Comparison of ENCODE assay signal across 8 cellular contexts in the genomic region with DNA sequence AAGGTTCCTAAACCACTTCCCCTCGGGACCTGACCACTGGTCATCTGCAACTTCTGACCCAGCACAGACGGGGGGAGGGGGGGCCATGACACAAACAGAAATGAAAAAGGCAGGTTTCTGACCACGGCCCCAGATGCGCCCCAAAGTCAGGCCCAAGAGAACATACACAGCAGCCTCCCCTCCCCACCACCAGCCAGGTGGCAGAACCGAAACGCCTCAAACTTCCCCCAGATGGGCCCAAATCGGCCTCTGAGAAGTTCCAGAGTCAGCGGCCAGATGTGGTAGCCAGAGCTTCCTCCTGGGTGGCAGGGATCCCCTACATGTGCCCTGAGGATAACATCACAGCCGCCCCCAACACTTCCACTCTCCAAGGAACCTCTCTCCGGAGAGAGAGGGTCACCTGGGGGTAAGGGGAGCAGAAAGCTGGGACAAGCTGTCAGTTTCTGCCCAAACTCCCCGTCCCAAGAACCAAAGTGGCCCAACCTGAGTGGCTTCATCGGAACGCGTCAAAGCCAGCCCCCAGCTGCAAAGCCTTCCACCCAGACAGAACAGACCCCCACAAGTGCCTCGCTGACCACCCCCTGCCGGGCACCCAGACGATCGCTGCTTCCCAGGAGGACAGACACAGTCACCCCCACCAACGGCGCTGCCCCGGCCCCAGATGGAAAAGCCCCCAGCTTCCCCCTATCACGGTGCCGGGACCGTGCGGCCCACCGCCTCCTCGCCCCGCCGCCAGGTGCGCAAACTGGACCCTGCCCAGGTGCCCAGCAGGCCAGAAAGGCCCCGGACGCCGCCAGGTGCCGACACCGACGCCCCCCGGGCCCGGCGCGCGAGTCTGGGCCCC. TPM values are rescaled to one million over a fixed set of nuclear protein-coding genes. Genes with fewer than 3 reads are reported as not detected.
A peak's percentile ranks its signal among the peaks of the same experiment; 100 is the strongest.
DNase-seq lines count a peak whose midpoint lies in the region; ATAC-seq and TF ChIP-seq lines count a peak whose summit lies in the region.

No MANE protein-coding gene starts in this region.

- no peaks in the 10 kb centered on the region for H3K27me3 Mint-ChIP-seq in activated T-cell treated with anti-CD3 and anti-CD28 coated beads, Interleukin-2, amount 50 U/mL, for 72 hours (ENCODE audit: low read depth)
- H3K27me3 Mint-ChIP-seq in progenitor cell of endocrine pancreas, result no peaks in the 10 kb centered on the region

- peaks cover 4 to 6% of the 10 kb centered on the region in 2 donors for H3K36me3 Mint-ChIP-seq in activated T-cell treated with anti-CD3 and anti-CD28 coated beads, Interleukin-2, amount 50 U/mL, for 72 hours (ENCODE audit: insufficient read depth in 2 of 2)
- H3K36me3 Mint-ChIP-seq in progenitor cell of endocrine pancreas (ENCODE audit: insufficient read depth), result no peaks in the 10 kb centered on the region

- DNase-seq in HS-27A (ENCODE audit: low read depth) (peak; percentile 24), foreskin keratinocyte (no peak), progenitor cell of endocrine pancreas (ENCODE audit: low spot score, unreplicated experiment) (no peak), 8988T (no peak), NCI-H1417 (lab: John Stamatoyannopoulos, UW) (no peak)
- DNase-seq in activated T-cell treated with anti-CD3 and anti-CD28 coated beads, Interleukin-2, amount 50 U/mL, for 72 hours, result peak; percentile 33 to 35

- peak overlapping the region; percentile 94 for H3K27ac Mint-ChIP-seq in activated T-cell treated with anti-CD3 and anti-CD28 coated beads, Interleukin-2, amount 50 U/mL, for 72 hours
- peak overlapping the region; percentile 97 for H3K27ac Mint-ChIP-seq in progenitor cell of endocrine pancreas

- peak overlapping the region; percentile 96 to 99 for H3K4me3 Mint-ChIP-seq in activated T-cell treated with anti-CD3 and anti-CD28 coated beads, Interleukin-2, amount 50 U/mL, for 72 hours
- H3K4me3 Mint-ChIP-seq in progenitor cell of endocrine pancreas (ENCODE audit: low read depth), result peak overlapping the region; percentile 84

- H3K4me1 ChIP-seq in foreskin keratinocyte, result no peaks in the 10 kb centered on the region

- H3K4me1 Mint-ChIP-seq in activated T-cell treated with anti-CD3 and anti-CD28 coated beads, Interleukin-2, amount 50 U/mL, for 72 hours (ENCODE audit: low read depth), result peaks cover 30% of the 10 kb centered on the region
- peaks cover 13% of the 10 kb centered on the region for H3K4me1 Mint-ChIP-seq in progenitor cell of endocrine pancreas (ENCODE audit: low read depth)

- TF ChIP-seq CTCF in C4-2B (conservative IDR thresholded peaks at IDR 0.05), result no peak
- TF ChIP-seq CTCF in foreskin keratinocyte (conservative IDR thresholded peaks at IDR 0.05), result no peak
- TF ChIP-seq CTCF in progenitor cell of endocrine pancreas (IDR thresholded peaks at IDR 0.05; ENCODE audit: unreplicated experiment), result peak; percentile 32

- peak overlapping the region; percentile 94 for H3K27ac ChIP-seq in C4-2B
- H3K27ac ChIP-seq in foreskin keratinocyte, result peak overlapping the region; percentile 84

- no peak for ATAC-seq in activated T-cell treated with anti-CD3 and anti-CD28 coated beads, Interleukin-2, amount 50 U/mL, for 72 hours (replicated peaks in 1 of 2)
- no peak for ATAC-seq in foreskin keratinocyte
- ATAC-seq in GM21786 (IDR thresholded peaks at IDR 0.05; ENCODE audit: unreplicated experiment), result no peak

- no peaks in the 10 kb centered on the region for H3K9me3 Mint-ChIP-seq in activated T-cell treated with anti-CD3 and anti-CD28 coated beads, Interleukin-2, amount 50 U/mL, for 72 hours
- H3K9me3 Mint-ChIP-seq in progenitor cell of endocrine pancreas (ENCODE audit: low read depth), result no peaks in the 10 kb centered on the region

- H3K27me3 ChIP-seq in foreskin keratinocyte, result no peaks in the 10 kb centered on the region

RNA-seq across cellular contexts. Expression of gene ELL, which starts 0.8 kb away (rescaled TPM):
- 10 to 100 TPM; 25.9 to 32.3 TPM for total RNA-seq in activated T-cell treated with anti-CD3 and anti-CD28 coated beads, Interleukin-2, amount 50 U/mL, for 72 hours
- total RNA-seq in foreskin keratinocyte (13.0 and 13.4 TPM in 2 replicates), progenitor cell of endocrine pancreas (13.8 and 15.5 TPM in 2 replicates)
- 6.8 and 8.1 TPM in 2 replicates for polyA plus RNA-seq in foreskin keratinocyte

RNA-seq across cellular contexts. Expression of gene FKBP8, which starts 22.3 kb away (rescaled TPM):
- 100 to 1,000 TPM; 223 to 239 TPM for total RNA-seq in activated T-cell treated with anti-CD3 and anti-CD28 coated beads, Interleukin-2, amount 50 U/mL, for 72 hours
- total RNA-seq in foreskin keratinocyte (240 and 245 TPM in 2 replicates), progenitor cell of endocrine pancreas (216 and 220 TPM in 2 replicates)
- 342 and 349 TPM in 2 replicates for polyA plus RNA-seq in foreskin keratinocyte

RNA-seq across cellular contexts. Expression of gene KXD1, which starts 36.6 kb away (rescaled TPM):
- 100 to 1,000 TPM; 127 to 139 TPM for total RNA-seq in activated T-cell treated with anti-CD3 and anti-CD28 coated beads, Interleukin-2, amount 50 U/mL, for 72 hours
- total RNA-seq in foreskin keratinocyte, result 105 and 106 TPM in 2 replicates
- 140 and 143 TPM in 2 replicates for polyA plus RNA-seq in foreskin keratinocyte
- 77.7 and 82.8 TPM in 2 replicates for total RNA-seq in progenitor cell of endocrine pancreas

RNA-seq across cellular contexts. Expression of gene UBA52, which starts 50.6 kb away (rescaled TPM):
- 1,000 to 10,000 TPM; 1,602 TPM for total RNA-seq in activated T-cell treated with anti-CD3 and anti-CD28 coated beads, Interleukin-2, amount 50 U/mL, for 72 hours
- total RNA-seq in foreskin keratinocyte, result 1,160 and 1,167 TPM in 2 replicates
- polyA plus RNA-seq in foreskin keratinocyte, result 1,727 and 1,808 TPM in 2 replicates
- 951 and 968 TPM in 2 replicates for total RNA-seq in progenitor cell of endocrine pancreas

Comparison
In these comparisons a context has a peak if more than half of its experiments do, and no peak if none do; other contexts are left out.
1. DNase-seq: peak in HS-27A (single experiment) and activated T-cell treated with anti-CD3 and anti-CD28 coated beads, Interleukin-2, amount 50 U/mL, for 72 hours (2 of 2); none in foreskin keratinocyte (0 of 2), progenitor cell of endocrine pancreas (single experiment), 8988T (single experiment) and NCI-H1417 (0 of 3).